1 cellular context compared by ENCODE assay signal in the genomic region with DNA sequence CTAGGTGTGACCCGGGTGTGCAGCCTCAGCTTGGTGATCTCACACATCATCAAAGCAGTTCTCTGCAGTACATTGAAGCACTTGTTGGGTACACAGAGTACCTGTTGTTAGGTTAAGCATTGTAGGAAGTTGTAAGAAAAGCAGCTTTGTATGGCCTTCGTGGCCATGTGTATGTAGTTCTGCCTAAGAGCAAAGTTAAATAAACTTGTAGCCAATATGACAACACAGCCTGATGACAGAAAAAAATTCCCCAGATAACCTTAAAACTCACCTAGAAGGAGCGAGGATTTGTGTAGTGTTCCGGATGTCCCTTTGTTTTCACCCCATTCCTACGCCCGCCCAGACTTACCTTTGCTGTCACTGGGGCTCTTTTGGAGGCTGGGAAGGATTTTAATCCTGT.
TF ChIP-seq lines count a peak whose summit lies in the region.

No MANE protein-coding gene starts in this region.

TF ChIP-seq in HepG2, 621 proteins besides CTCF, POLR2A, EP300 and RAD21 (continued from another document and continues in another):
- 0 out of 2 replicates have a peak, but pooled peaks have one; percentile 34 for TF ChIP-seq ZGPAT (CRISPR knock-in tag; IDR thresholded peaks at IDR 0.05)
- TF ChIP-seq MLLT10 (CRISPR knock-in tag; IDR thresholded peaks at IDR 0.05) = no peak
- TF ChIP-seq, protein P1, sequence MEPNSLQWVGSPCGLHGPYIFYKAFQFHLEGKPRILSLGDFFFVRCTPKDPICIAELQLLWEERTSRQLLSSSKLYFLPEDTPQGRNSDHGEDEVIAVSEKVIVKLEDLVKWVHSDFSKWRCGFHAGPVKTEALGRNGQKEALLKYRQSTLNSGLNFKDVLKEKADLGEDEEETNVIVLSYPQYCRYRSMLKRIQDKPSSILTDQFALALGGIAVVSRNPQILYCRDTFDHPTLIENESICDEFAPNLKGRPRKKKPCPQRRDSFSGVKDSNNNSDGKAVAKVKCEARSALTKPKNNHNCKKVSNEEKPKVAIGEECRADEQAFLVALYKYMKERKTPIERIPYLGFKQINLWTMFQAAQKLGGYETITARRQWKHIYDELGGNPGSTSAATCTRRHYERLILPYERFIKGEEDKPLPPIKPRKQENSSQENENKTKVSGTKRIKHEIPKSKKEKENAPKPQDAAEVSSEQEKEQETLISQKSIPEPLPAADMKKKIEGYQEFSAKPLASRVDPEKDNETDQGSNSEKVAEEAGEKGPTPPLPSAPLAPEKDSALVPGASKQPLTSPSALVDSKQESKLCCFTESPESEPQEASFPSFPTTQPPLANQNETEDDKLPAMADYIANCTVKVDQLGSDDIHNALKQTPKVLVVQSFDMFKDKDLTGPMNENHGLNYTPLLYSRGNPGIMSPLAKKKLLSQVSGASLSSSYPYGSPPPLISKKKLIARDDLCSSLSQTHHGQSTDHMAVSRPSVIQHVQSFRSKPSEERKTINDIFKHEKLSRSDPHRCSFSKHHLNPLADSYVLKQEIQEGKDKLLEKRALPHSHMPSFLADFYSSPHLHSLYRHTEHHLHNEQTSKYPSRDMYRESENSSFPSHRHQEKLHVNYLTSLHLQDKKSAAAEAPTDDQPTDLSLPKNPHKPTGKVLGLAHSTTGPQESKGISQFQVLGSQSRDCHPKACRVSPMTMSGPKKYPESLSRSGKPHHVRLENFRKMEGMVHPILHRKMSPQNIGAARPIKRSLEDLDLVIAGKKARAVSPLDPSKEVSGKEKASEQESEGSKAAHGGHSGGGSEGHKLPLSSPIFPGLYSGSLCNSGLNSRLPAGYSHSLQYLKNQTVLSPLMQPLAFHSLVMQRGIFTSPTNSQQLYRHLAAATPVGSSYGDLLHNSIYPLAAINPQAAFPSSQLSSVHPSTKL (CRISPR knock-in tag; IDR thresholded peaks at IDR 0.05) = peak; percentile 83
- peak; percentile 52; the same call in 1 of the 2 replicates for TF ChIP-seq PAXIP1 (CRISPR knock-in tag; conservative IDR thresholded peaks at IDR 0.05)
- peak; percentile 55; the same call in 1 of the 2 replicates for TF ChIP-seq PHF21A (CRISPR knock-in tag; IDR thresholded peaks at IDR 0.05)
- TF ChIP-seq SOX13 (IDR thresholded peaks at IDR 0.05) = peak; percentile 51; the same call in 1 of the 2 replicates
- TF ChIP-seq SOX13 (CRISPR knock-in tag; conservative IDR thresholded peaks at IDR 0.05 in 1 of 2, IDR thresholded peaks at IDR 0.05 in 1 of 2) = peak in 1 of 2 experiments; percentile 90; a peak in 2 of 4 replicates
- TF ChIP-seq HDAC1 (CRISPR knock-in tag; IDR thresholded peaks at IDR 0.05) = peak; percentile 42; the same call in 1 of the 2 replicates
- 0 out of 2 replicates have a peak, but pooled peaks have one; percentile 47 for TF ChIP-seq ATF1 (CRISPR knock-in tag; IDR thresholded peaks at IDR 0.05)
- peak; percentile 56 for TF ChIP-seq PPARG (CRISPR knock-in tag; conservative IDR thresholded peaks at IDR 0.05)
- TF ChIP-seq, protein P2, sequence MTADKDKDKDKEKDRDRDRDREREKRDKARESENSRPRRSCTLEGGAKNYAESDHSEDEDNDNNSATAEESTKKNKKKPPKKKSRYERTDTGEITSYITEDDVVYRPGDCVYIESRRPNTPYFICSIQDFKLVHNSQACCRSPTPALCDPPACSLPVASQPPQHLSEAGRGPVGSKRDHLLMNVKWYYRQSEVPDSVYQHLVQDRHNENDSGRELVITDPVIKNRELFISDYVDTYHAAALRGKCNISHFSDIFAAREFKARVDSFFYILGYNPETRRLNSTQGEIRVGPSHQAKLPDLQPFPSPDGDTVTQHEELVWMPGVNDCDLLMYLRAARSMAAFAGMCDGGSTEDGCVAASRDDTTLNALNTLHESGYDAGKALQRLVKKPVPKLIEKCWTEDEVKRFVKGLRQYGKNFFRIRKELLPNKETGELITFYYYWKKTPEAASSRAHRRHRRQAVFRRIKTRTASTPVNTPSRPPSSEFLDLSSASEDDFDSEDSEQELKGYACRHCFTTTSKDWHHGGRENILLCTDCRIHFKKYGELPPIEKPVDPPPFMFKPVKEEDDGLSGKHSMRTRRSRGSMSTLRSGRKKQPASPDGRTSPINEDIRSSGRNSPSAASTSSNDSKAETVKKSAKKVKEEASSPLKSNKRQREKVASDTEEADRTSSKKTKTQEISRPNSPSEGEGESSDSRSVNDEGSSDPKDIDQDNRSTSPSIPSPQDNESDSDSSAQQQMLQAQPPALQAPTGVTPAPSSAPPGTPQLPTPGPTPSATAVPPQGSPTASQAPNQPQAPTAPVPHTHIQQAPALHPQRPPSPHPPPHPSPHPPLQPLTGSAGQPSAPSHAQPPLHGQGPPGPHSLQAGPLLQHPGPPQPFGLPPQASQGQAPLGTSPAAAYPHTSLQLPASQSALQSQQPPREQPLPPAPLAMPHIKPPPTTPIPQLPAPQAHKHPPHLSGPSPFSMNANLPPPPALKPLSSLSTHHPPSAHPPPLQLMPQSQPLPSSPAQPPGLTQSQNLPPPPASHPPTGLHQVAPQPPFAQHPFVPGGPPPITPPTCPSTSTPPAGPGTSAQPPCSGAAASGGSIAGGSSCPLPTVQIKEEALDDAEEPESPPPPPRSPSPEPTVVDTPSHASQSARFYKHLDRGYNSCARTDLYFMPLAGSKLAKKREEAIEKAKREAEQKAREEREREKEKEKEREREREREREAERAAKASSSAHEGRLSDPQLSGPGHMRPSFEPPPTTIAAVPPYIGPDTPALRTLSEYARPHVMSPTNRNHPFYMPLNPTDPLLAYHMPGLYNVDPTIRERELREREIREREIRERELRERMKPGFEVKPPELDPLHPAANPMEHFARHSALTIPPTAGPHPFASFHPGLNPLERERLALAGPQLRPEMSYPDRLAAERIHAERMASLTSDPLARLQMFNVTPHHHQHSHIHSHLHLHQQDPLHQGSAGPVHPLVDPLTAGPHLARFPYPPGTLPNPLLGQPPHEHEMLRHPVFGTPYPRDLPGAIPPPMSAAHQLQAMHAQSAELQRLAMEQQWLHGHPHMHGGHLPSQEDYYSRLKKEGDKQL (CRISPR knock-in tag; IDR thresholded peaks at IDR 0.05; ENCODE audit: low read depth) = peak; percentile 75; the same call in 1 of the 2 replicates
- 0 out of 2 replicates have a peak, but pooled peaks have one; percentile 34 for TF ChIP-seq MED1 (CRISPR knock-in tag; IDR thresholded peaks at IDR 0.05)
- peak; percentile 66; the same call in 1 of the 2 replicates for TF ChIP-seq HDAC2 (CRISPR knock-in tag; IDR thresholded peaks at IDR 0.05)
- peak; percentile 74 for TF ChIP-seq BCL6 (CRISPR knock-in tag; IDR thresholded peaks at IDR 0.05)
- no peak for TF ChIP-seq PBX3 (CRISPR knock-in tag; IDR thresholded peaks at IDR 0.05; ENCODE audit: borderline replicate concordance)
- 0 out of 2 replicates have a peak, but pooled peaks have one; percentile 9 for TF ChIP-seq ZNF644 (CRISPR knock-in tag; IDR thresholded peaks at IDR 0.05; ENCODE audit: low read depth)
- no peak for TF ChIP-seq ZNF556 (CRISPR knock-in tag; IDR thresholded peaks at IDR 0.05; ENCODE audit: borderline replicate concordance)
- no peak for TF ChIP-seq FOXP1 (IDR thresholded peaks at IDR 0.05)
- peak; percentile 79; the same call in 1 of the 2 replicates for TF ChIP-seq FOXP1 (CRISPR knock-in tag; IDR thresholded peaks at IDR 0.05)
- no peak for TF ChIP-seq GTF2F1 (IDR thresholded peaks at IDR 0.05; ENCODE audit: low read length)
- TF ChIP-seq CHD4 (IDR thresholded peaks at IDR 0.05; ENCODE audit: borderline replicate concordance, low read length) = no peak
- 0 out of 2 replicates have a peak, but pooled peaks have one; percentile 39 for TF ChIP-seq ZNF646 (CRISPR knock-in tag; IDR thresholded peaks at IDR 0.05)
- TF ChIP-seq CBX1 (IDR thresholded peaks at IDR 0.05; ENCODE audit: low read depth) = no peak
- TF ChIP-seq ESRRA (CRISPR knock-in tag; IDR thresholded peaks at IDR 0.05; ENCODE audit: low read depth) = no peak
- peak; percentile 78; the same call in 1 of the 2 replicates for TF ChIP-seq HMG20A (CRISPR knock-in tag; IDR thresholded peaks at IDR 0.05; ENCODE audit: borderline replicate concordance)
- TF ChIP-seq SP5 (CRISPR knock-in tag; IDR thresholded peaks at IDR 0.05; ENCODE audit: borderline replicate concordance, low read depth) = peak; percentile 59; the same call in 1 of the 2 replicates
- 0 out of 2 replicates have a peak, but pooled peaks have one; percentile 49 for TF ChIP-seq ZNF331 (CRISPR knock-in tag; IDR thresholded peaks at IDR 0.05)
- TF ChIP-seq MAX (IDR thresholded peaks at IDR 0.05) = 0 out of 2 replicates have a peak, but pooled peaks have one; percentile 30
- TF ChIP-seq ZMYM3 (CRISPR knock-in tag; IDR thresholded peaks at IDR 0.05) = no peak
- TF ChIP-seq RXRB (CRISPR knock-in tag; IDR thresholded peaks at IDR 0.05; ENCODE audit: borderline replicate concordance) = peak; percentile 20; the same call in 1 of the 2 replicates
- TF ChIP-seq RARA (CRISPR knock-in tag; IDR thresholded peaks at IDR 0.05) = peak; percentile 43; the same call in 1 of the 2 replicates
